30 cellular contexts compared by ENCODE assay signal in the genomic region with DNA sequence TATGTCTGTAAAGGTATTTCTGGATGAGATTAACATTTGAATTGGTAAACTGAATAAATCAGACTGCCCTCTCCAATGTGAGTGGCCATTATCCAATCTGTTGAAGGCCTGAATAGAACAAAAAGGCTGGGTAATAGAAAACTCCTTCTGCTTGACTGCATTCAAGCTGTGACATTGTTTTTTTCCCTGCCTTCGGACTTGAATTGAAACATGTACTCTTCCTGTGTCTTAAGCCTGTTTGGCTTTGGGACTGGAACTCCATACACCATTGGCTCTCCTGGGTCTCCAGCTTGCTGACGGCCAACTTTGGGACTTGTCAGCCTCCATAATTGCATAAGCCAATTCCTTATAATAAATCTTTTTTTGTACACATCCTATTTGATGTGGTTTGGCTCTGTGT.
"Had no signal": no experiment of that assay in that cellular context is flagged by ENCODE, and none has a peak within 500 bp of the region (broad histone marks: within the 10 kb centered on the region; RNA-seq: fewer than 3 reads in every experiment).

No MANE protein-coding gene starts in this region.

- H3K4me1 ChIP-seq: gastrocnemius medialis had no signal

- H3K9me3 ChIP-seq: ascending aorta, esophagus muscularis mucosa, gastrocnemius medialis had no signal

- H3K36me3 ChIP-seq: ascending aorta, brain microvascular endothelial cell, esophagus muscularis mucosa, gastrocnemius medialis, heart right ventricle had no signal

- ATAC-seq: activated naive CD4-positive, alpha-beta T cell treated with anti-CD3 and anti-CD28 coated beads, Interleukin-2, amount 50 U/mL, for 72 hours; activated T-cell treated with anti-CD3 and anti-CD28 coated beads, Interleukin-2, amount 50 U/mL, for 72 hours; effector memory CD8-positive, alpha-beta T cell; foreskin keratinocyte; gastrocnemius medialis; heart right ventricle; T-helper 17 cell had no signal

- H3K27me3 ChIP-seq: ascending aorta, brain microvascular endothelial cell, esophagus muscularis mucosa, foreskin keratinocyte, gastrocnemius medialis, heart right ventricle had no signal

- DNase-seq: activated CD4-positive, alpha-beta memory T cell treated with anti-CD3 and anti-CD28 coated beads, Interleukin-2, amount 10 ng/mL, durations not matched to agents 7 days and 5 days; activated CD4-positive, alpha-beta T cell treated with anti-CD3 and anti-CD28 coated beads for 4 hours; activated CD4-positive, alpha-beta T cell treated with anti-CD3 and anti-CD28 coated beads, Interleukin-2, amount 10 ng/mL, durations not matched to agents 7 days and 5 days; activated CD4-positive, alpha-beta T cell treated with anti-CD3 and anti-CD28 coated beads, Interleukin-2, amount 50 U/mL, for 4 hours; activated CD4-positive, CD25-positive, alpha-beta regulatory T cell; activated CD4-positive, CD25-positive, alpha-beta regulatory T cell treated with anti-CD3 and anti-CD28 coated beads, Interleukin-2, amount 50 U/mL, for 72 hours; activated CD8-positive, alpha-beta memory T cell treated with anti-CD3 and anti-CD28 coated beads, Interleukin-2, amount 50 U/mL, for 48 hours; activated gamma-delta T cell; activated naive CD4-positive, alpha-beta T cell; activated naive CD4-positive, alpha-beta T cell treated with anti-CD3 and anti-CD28 coated beads, Interleukin-2, amount 10 ng/mL, durations not matched to agents 7 days and 5 days; activated naive CD8-positive, alpha-beta T cell treated with anti-CD3 and anti-CD28 coated beads, Interleukin-2, amount 10 ng/mL, durations not matched to agents 7 days and 5 days; activated T-cell treated with anti-CD3 and anti-CD28 coated beads for 4 hours; activated T-cell treated with anti-CD3 and anti-CD28 coated beads, Interleukin-2, amount 50 U/mL, for 24 hours; activated T-cell treated with anti-CD3 and anti-CD28 coated beads, Interleukin-2, amount 50 U/mL, for 72 hours; brain microvascular endothelial cell; cortex of kidney; dermis blood vessel endothelial cell; effector CD4-positive, alpha-beta T cell; effector memory CD8-positive, alpha-beta T cell; erythroblast; foreskin keratinocyte; gastrocnemius medialis; glutamatergic neuron; heart right ventricle; T-helper 1 cell; T-helper 17 cell; T1000 had no signal

- H3K27ac ChIP-seq: ascending aorta, brain microvascular endothelial cell, esophagus muscularis mucosa, foreskin keratinocyte, gastrocnemius medialis, heart right ventricle had no signal

- H3K4me3 ChIP-seq: ascending aorta, esophagus muscularis mucosa, gastrocnemius medialis, heart right ventricle had no signal
